In the genomic region with DNA sequence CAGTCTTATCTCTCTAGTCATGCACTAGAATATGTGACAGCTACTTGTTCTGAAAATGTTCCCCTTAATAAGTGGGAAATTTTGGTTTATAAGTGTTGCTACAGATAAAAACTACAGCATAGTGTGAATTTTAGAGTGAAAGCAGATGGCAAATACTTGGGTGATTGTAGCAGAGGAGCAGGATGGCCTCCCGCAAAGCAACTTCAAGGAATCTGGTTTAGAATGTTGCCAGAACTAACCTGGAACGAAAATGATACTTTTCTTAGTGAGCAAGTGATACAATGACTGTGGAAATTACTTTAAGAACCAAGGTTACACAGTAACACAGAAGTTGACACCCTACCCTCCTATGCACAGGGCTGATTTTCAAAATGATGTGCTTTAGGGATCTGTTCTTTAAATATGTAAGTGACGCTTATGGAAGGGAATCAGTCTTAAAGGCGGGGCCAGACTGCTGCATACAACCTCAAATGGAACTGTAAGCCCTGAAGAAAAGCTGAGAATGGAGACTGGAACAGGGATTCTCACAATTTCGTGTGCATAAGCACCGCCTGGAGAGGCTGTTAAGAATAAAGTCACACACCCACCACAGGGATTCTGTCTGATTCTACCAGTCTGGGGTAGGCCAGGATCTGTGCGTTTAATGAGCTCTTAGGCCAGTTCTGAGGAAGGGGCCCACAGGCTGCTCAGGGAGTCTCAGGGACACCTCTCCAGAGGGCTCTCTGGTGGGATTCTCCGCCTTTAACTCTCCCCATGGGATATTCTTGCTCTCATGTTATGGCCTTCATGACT, we compare ENCODE assay signal across 14 cellular contexts.
A peak's percentile ranks its signal among the peaks of the same experiment; 100 is the strongest.
DNase-seq lines count a peak whose midpoint lies in the region; ATAC-seq and TF ChIP-seq lines count a peak whose summit lies in the region.
"Had no signal": no experiment of that assay in that cellular context is flagged by ENCODE, and none has a peak within 500 bp of the region (broad histone marks: within the 10 kb centered on the region; RNA-seq: fewer than 3 reads in every experiment).

No MANE protein-coding gene starts in this region.

- H3K9ac ChIP-seq in HUES48 (ENCODE audit: low read depth, low read length): no peak overlapping the region

- H3K4me3 ChIP-seq in HUES48 (ENCODE audit: low read depth, low read length): no peak overlapping the region
- H3K4me3 ChIP-seq in choroid plexus epithelial cell (ENCODE audit: low read depth, low read length): no peak overlapping the region
- H3K4me3 ChIP-seq: gastrocnemius medialis, SJSA1 had no signal

- H3K9me3 ChIP-seq in HUES48 (ENCODE audit: control insufficient read depth, insufficient read depth, low read length): no peaks in the 10 kb centered on the region
- H3K9me3 ChIP-seq: gastrocnemius medialis, SJSA1 had no signal

- H3K4me1 Mint-ChIP-seq in natural killer cell treated with Interleukin-12 subunit alpha and Interleukin-12 subunit beta and Interleukin-15 and Interleukin-18, amount 100 ng/mL, for 72 hours (ENCODE audit: low read depth in 2 of 2): peaks cover 82 to 85% of the 10 kb centered on the region in 2 donors

- DNase-seq in AG08395 (ENCODE audit: low spot score): peak; percentile 17
- peak; percentile 51 for DNase-seq in choroid plexus epithelial cell (ENCODE audit: low read depth)
- DNase-seq in natural killer cell treated with Interleukin-12 subunit alpha and Interleukin-12 subunit beta and Interleukin-15 and Interleukin-18, amount 100 ng/mL, for 72 hours (ENCODE audit: low spot score): no peak
- no peak for DNase-seq in SW 1271 (lab: John Stamatoyannopoulos, UW)
- no peak for DNase-seq in T1000 (lab: John Stamatoyannopoulos, UW)
- DNase-seq: anterior cingulate cortex, gastrocnemius medialis, KBM-7, NCI-H1417 treated with DMSO at 0.1 percent for 48 hours, nucleus accumbens had no signal

- peaks cover 2% of the 10 kb centered on the region for H3K9me3 Mint-ChIP-seq in natural killer cell treated with Interleukin-12 subunit alpha and Interleukin-12 subunit beta and Interleukin-15 and Interleukin-18, amount 100 ng/mL, for 72 hours

- H3K27me3 ChIP-seq in HUES48 (ENCODE audit: control insufficient read depth, insufficient read depth, low read length): no peaks in the 10 kb centered on the region
- H3K27me3 ChIP-seq: gastrocnemius medialis, SJSA1 had no signal

- peak overlapping the region; percentile 6 for H3K27ac ChIP-seq in HUES48 (ENCODE audit: low read depth, low read length)
- H3K27ac ChIP-seq: gastrocnemius medialis, SJSA1 had no signal

- H3K36me3 Mint-ChIP-seq in natural killer cell treated with Interleukin-12 subunit alpha and Interleukin-12 subunit beta and Interleukin-15 and Interleukin-18, amount 100 ng/mL, for 72 hours: peaks cover 12% of the 10 kb centered on the region

- TF ChIP-seq CTCF in choroid plexus epithelial cell (conservative IDR thresholded peaks at IDR 0.05; ENCODE audit: low read depth, low read length): no peak

- H3K4me3 Mint-ChIP-seq in natural killer cell treated with Interleukin-12 subunit alpha and Interleukin-12 subunit beta and Interleukin-15 and Interleukin-18, amount 100 ng/mL, for 72 hours: peak overlapping the region; percentile 82

- no peak for ATAC-seq in natural killer cell treated with Interleukin-12 subunit alpha and Interleukin-12 subunit beta and Interleukin-15 and Interleukin-18, amount 100 ng/mL, for 72 hours
- ATAC-seq in GM19455 (IDR thresholded peaks at IDR 0.05; ENCODE audit: unreplicated experiment) (no peak), GM21423 (IDR thresholded peaks at IDR 0.05; ENCODE audit: unreplicated experiment) (no peak)

- no peaks in the 10 kb centered on the region for H3K27me3 Mint-ChIP-seq in natural killer cell treated with Interleukin-12 subunit alpha and Interleukin-12 subunit beta and Interleukin-15 and Interleukin-18, amount 100 ng/mL, for 72 hours

- H3K27ac Mint-ChIP-seq in natural killer cell treated with Interleukin-12 subunit alpha and Interleukin-12 subunit beta and Interleukin-15 and Interleukin-18, amount 100 ng/mL, for 72 hours: peak overlapping the region in 1 of 2 donors; percentile 97

- H3K4me1 ChIP-seq in HUES48 (ENCODE audit: control insufficient read depth, insufficient read depth, low read length): peaks cover 16% of the 10 kb centered on the region

- peaks cover 6% of the 10 kb centered on the region; the same call in 1 of the 2 replicates for H3K36me3 ChIP-seq in HUES48 (ENCODE audit: control insufficient read depth, insufficient read depth, low read length)
- H3K36me3 ChIP-seq: gastrocnemius medialis had no signal

Comparison
In these comparisons a context has a peak if more than half of its experiments do, and no peak if none do; other contexts are left out.
1. DNase-seq: peak in AG08395 (single experiment) and choroid plexus epithelial cell (single experiment); none in natural killer cell treated with Interleukin-12 subunit alpha and Interleukin-12 subunit beta and Interleukin-15 and Interleukin-18, amount 100 ng/mL, for 72 hours (single experiment), SW 1271 (0 of 2) and T1000 (single experiment).